Comparison of ENCODE assay signal across 24 cellular contexts in the genomic region with DNA sequence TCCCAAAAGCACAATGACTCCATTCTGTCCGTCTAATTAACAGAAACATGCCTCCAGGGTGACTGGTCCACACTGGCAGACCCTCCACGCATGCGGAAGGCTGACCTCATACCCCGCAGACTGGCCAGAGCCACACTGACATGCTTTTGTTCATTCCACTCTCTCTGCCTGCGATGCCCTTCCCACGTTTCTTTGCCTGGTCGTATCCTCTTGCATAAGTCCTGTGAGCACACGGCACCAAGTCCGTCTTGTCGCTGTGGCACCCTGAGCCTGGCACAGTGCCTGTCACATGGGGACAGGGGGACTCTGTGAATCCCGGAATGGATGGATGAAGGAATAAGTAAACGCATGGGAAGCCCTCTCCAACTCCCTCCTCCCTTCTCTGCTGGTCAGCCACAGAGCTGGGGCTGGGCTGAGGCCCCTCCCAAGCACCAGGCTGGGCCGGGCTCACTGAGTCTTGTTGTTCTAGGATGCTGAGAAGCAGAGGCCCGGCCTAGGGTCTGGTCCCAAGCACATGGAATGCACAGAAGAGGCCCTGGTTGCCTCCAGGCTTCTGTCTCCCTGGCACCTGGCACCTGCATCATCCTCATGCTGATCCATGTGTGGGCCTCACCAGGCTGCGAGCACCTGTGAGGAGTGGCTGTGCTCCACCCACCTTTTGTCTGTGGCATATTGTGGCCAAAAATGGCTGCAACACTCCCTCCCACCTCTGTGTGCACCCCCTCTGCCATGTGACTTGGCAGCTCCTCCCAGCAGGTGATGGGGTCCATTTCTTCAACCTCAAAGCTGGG. TPM values are rescaled to one million over a fixed set of nuclear protein-coding genes. Genes with fewer than 3 reads are reported as not detected.
DNase-seq lines count a peak whose midpoint lies in the region; ATAC-seq and TF ChIP-seq lines count a peak whose summit lies in the region.
"Had no signal": no experiment of that assay in that cellular context is flagged by ENCODE, and none has a peak within 500 bp of the region (broad histone marks: within the 10 kb centered on the region; RNA-seq: fewer than 3 reads in every experiment).

No MANE protein-coding gene starts in this region.

- H3K27me3 ChIP-seq in dorsolateral prefrontal cortex (no peaks in the 10 kb centered on the region), hepatocyte (no peaks in the 10 kb centered on the region), neural progenitor cell (no peaks in the 10 kb centered on the region)

- 81% methylated on average over 15 of the region's 15 CpGs for WGBS in hepatocyte (ENCODE audit: low lambda C conversion rate, missing lambda C conversion rate)

- H3K27me3 Mint-ChIP-seq in neural progenitor cell (ENCODE audit: insufficient read depth, low read depth), result peaks cover 3% of the 10 kb centered on the region

- H3K27ac Mint-ChIP-seq in neural progenitor cell, result no peak overlapping the region
- H3K27ac Mint-ChIP-seq: CD14-positive monocyte, H9 had no signal

- H3K36me3 ChIP-seq in hepatocyte (replicated peaks; ENCODE audit: insufficient read depth, low read depth) (no peaks in the 10 kb centered on the region), neural progenitor cell (no peaks in the 10 kb centered on the region)

- TF ChIP-seq CTCF in dorsolateral prefrontal cortex (IDR thresholded peaks at IDR 0.05 in 54 of 56, conservative IDR thresholded peaks at IDR 0.05 in 2 of 56; ENCODE audit: low read depth in 1 of 56, partially characterized antibody in 56 of 56) (no peak), hepatocyte (IDR thresholded peaks at IDR 0.05; ENCODE audit: poor library complexity) (no peak), neural progenitor cell (IDR thresholded peaks at IDR 0.05) (no peak)

- H3K4me1 Mint-ChIP-seq in neural progenitor cell, result no peaks in the 10 kb centered on the region
- H3K4me1 Mint-ChIP-seq: CD14-positive monocyte had no signal

- H2AFZ ChIP-seq in hepatocyte, result no peak overlapping the region
- H2AFZ ChIP-seq in neural progenitor cell (replicated peaks), result no peak overlapping the region
- H2AFZ ChIP-seq: PC-9 had no signal

- H3K9me2 ChIP-seq in hepatocyte (replicated peaks; ENCODE audit: insufficient read depth), result no peaks in the 10 kb centered on the region

- H4K20me1 ChIP-seq in hepatocyte (ENCODE audit: insufficient read depth, poor library complexity, severe bottlenecking) (no peaks in the 10 kb centered on the region), neural progenitor cell (ENCODE audit: low read depth) (no peaks in the 10 kb centered on the region)

- H3K4me3 ChIP-seq in dorsolateral prefrontal cortex, result peak overlapping the region in 2 of 59 donors; percentile 23 to 27
- no peak overlapping the region for H3K4me3 ChIP-seq in hepatocyte
- no peak overlapping the region for H3K4me3 ChIP-seq in neural progenitor cell
- H3K4me3 ChIP-seq: PC-9 had no signal

- H3K36me3 Mint-ChIP-seq in neural progenitor cell, result no peaks in the 10 kb centered on the region
- H3K36me3 Mint-ChIP-seq: CD14-positive monocyte had no signal

- no peak overlapping the region for H3K9ac ChIP-seq in neural progenitor cell
- H3K9ac ChIP-seq: KMS-11 had no signal

- intact Hi-C loops in dorsolateral prefrontal cortex (cut with DNase I), result no loop called here

- H3K79me2 ChIP-seq in hepatocyte, result no peaks in the 10 kb centered on the region
- H3K79me2 ChIP-seq in neural progenitor cell (ENCODE audit: low read depth), result no peaks in the 10 kb centered on the region

- DNase-seq in Ammon's horn (ENCODE audit: low spot score), result peak; percentile 32
- peak in 2 of 10 donors; percentile 50 to 62 for DNase-seq in dorsolateral prefrontal cortex
- DNase-seq in hepatocyte (ENCODE audit: low spot score), result no peak
- DNase-seq in pons (ENCODE audit: low spot score), result peak; percentile 20
- DNase-seq in GF-D8 (lab: John Stamatoyannopoulos, UW), result no peak
- DNase-seq in neural progenitor cell (ENCODE audit: low spot score), result no peak
- DNase-seq: 8988T, AML-193, EL, H9, IMR-90, NCI-H1105, NCI-H146, NCI-H2029, NCI-H2227 treated with DMSO at 0.1 percent for 48 hours, NCI-H510A treated with DMSO at 0.1 percent for 48 hours, NCI-H748 treated with DMSO at 0.1 percent for 48 hours, PC-9, RPMI8226, SHP77 had no signal

- ATAC-seq in HG03342 (IDR thresholded peaks at IDR 0.05; ENCODE audit: unreplicated experiment) (no peak), HG03457 (IDR thresholded peaks at IDR 0.05; ENCODE audit: unreplicated experiment) (no peak)

- no peak overlapping the region for H3K4me2 ChIP-seq in hepatocyte
- no peak overlapping the region for H3K4me2 ChIP-seq in neural progenitor cell
- H3K4me2 ChIP-seq: KMS-11, PC-9 had no signal

- H3K4me1 ChIP-seq in hepatocyte (ENCODE audit: insufficient read depth) (no peaks in the 10 kb centered on the region), neural progenitor cell (peaks cover 14% of the 10 kb centered on the region)

- H3K9me3 ChIP-seq in hepatocyte (ENCODE audit: low read depth) (no peaks in the 10 kb centered on the region), neural progenitor cell (ENCODE audit: low read depth) (no peaks in the 10 kb centered on the region)

- H3K4me3 Mint-ChIP-seq in neural progenitor cell, result no peak overlapping the region
- H3K4me3 Mint-ChIP-seq: CD14-positive monocyte, H9 had no signal

- H3K9me3 Mint-ChIP-seq in neural progenitor cell, result peaks cover 21% of the 10 kb centered on the region

- no peaks in the 10 kb centered on the region for H3F3A ChIP-seq in neural progenitor cell (ENCODE audit: low read depth)

- H3K27ac ChIP-seq in dorsolateral prefrontal cortex (peak overlapping the region in 37 of 59 donors; percentile 3 to 75 (median 48)), hepatocyte (peak overlapping the region; percentile 59), neural progenitor cell (no peak overlapping the region)
- H3K27ac ChIP-seq: KMS-11, PC-9 had no signal

RNA-seq across cellular contexts. Expression of a gene that starts 38.9 kb away (rescaled TPM):
- total RNA-seq in dorsolateral prefrontal cortex (10 to 100 TPM in 119 of 120 experiments, 1 to 10 TPM in 1; 8.2 to 43.1 (median 29.2) TPM), hepatocyte (0.04 TPM in 1 of 2 replicates, not detected in the other), neural progenitor cell (ENCODE audit: low replicate concordance) (0.09 and 0.32 TPM in 2 replicates)
- polyA plus RNA-seq in hepatocyte, result not detected in 2 replicates
- total RNA-seq: IMR-90, PC-9 had no signal
- polyA plus RNA-seq: CD14-positive monocyte, IMR-90 had no signal

Comparison
In these comparisons a context has a peak if more than half of its experiments do, and no peak if none do; other contexts are left out.
1. DNase-seq: peak in Ammon's horn (single experiment) and pons (single experiment); none in hepatocyte (single experiment), GF-D8 (single experiment) and neural progenitor cell (single experiment).